In genomic region chr11:134482865-134483264, GRCh38 we compare ENCODE assay signal across 34 cellular contexts.
"Had no signal": no experiment of that assay in that cellular context is flagged by ENCODE, and none has a peak within 500 bp of the region (broad histone marks: within the 10 kb centered on the region; RNA-seq: fewer than 3 reads in every experiment).

No MANE protein-coding gene starts in this region.

- H3K4me3 Mint-ChIP-seq: activated CD4-positive, alpha-beta memory T cell treated with anti-CD3 and anti-CD28 coated beads for 36 hours; activated CD4-positive, alpha-beta T cell treated with anti-CD3 and anti-CD28 coated beads for 36 hours; activated CD4-positive, alpha-beta T cell treated with anti-CD3 and anti-CD28 coated beads, Interleukin-2, amount 10 ng/mL, durations not matched to agents 24 days and 14 days; activated CD8-positive, alpha-beta memory T cell treated with anti-CD3 and anti-CD28 coated beads, Interleukin-2, amount 10 ng/mL, durations not matched to agents 7 days and 5 days; activated CD8-positive, alpha-beta T cell treated with anti-CD3 and anti-CD28 coated beads, Interleukin-2, amount 10 ng/mL, durations not matched to agents 7 days and 5 days; activated naive CD4-positive, alpha-beta T cell treated with anti-CD3 and anti-CD28 coated beads for 36 hours; activated naive CD4-positive, alpha-beta T cell treated with anti-CD3 and anti-CD28 coated beads, Interleukin-2, amount 50 U/mL, for 24 hours; activated naive CD8-positive, alpha-beta T cell treated with anti-CD3 and anti-CD28 coated beads for 36 hours; activated naive CD8-positive, alpha-beta T cell treated with anti-CD3 and anti-CD28 coated beads, Interleukin-2, amount 50 U/mL, for 24 hours; activated T-helper 1 cell treated with anti-CD3 and anti-CD28 coated beads, Interleukin-12 subunit alpha, Interleukin-12 subunit beta, Interleukin-2, Interleukin-4 antibody, amounts not matched to agents 30 ng/mL and 10 ng/mL and 1 ng/mL, durations not matched to agents 14 hours and 24 hours and 36 hours; brain; central memory CD8-positive, alpha-beta T cell; effector memory CD8-positive, alpha-beta T cell had no signal

- H3K4me1 ChIP-seq: adrenal gland, breast epithelium, esophagus muscularis mucosa, foreskin keratinocyte, gastrocnemius medialis, heart left ventricle had no signal

- H3K36me3 ChIP-seq: adrenal gland, breast epithelium, cardiac muscle cell, esophagus muscularis mucosa, gastrocnemius medialis, heart left ventricle had no signal

- H3K27me3 ChIP-seq: adrenal gland, breast epithelium, cardiac muscle cell, foreskin keratinocyte had no signal

- H3K4me3 ChIP-seq: adrenal gland, breast epithelium, cardiac muscle cell, esophagus muscularis mucosa, gastrocnemius medialis, heart left ventricle had no signal

- H3K36me3 Mint-ChIP-seq: activated CD4-positive, alpha-beta memory T cell treated with anti-CD3 and anti-CD28 coated beads for 36 hours; activated CD8-positive, alpha-beta memory T cell treated with anti-CD3 and anti-CD28 coated beads, Interleukin-2, amount 10 ng/mL, durations not matched to agents 7 days and 5 days; activated naive CD4-positive, alpha-beta T cell treated with anti-CD3 and anti-CD28 coated beads, Interleukin-2, amount 50 U/mL, for 24 hours; activated naive CD8-positive, alpha-beta T cell treated with anti-CD3 and anti-CD28 coated beads for 36 hours; brain had no signal

- DNase-seq: activated CD4-positive, alpha-beta memory T cell treated with anti-CD3 and anti-CD28 coated beads for 36 hours; activated CD4-positive, alpha-beta T cell treated with anti-CD3 and anti-CD28 coated beads for 36 hours; activated CD4-positive, alpha-beta T cell treated with anti-CD3 and anti-CD28 coated beads, Interleukin-2, amount 10 ng/mL, durations not matched to agents 24 days and 14 days; activated CD4-positive, CD25-positive, alpha-beta regulatory T cell; activated CD4-positive, CD25-positive, alpha-beta regulatory T cell treated with anti-CD3 and anti-CD28 coated beads, Interleukin-2, amount 50 U/mL, for 72 hours; activated CD8-positive, alpha-beta memory T cell treated with anti-CD3 and anti-CD28 coated beads, Interleukin-2, amount 50 U/mL, for 4 hours; activated CD8-positive, alpha-beta T cell treated with anti-CD3 and anti-CD28 coated beads, Interleukin-2, amount 10 ng/mL, durations not matched to agents 7 days and 5 days; activated effector memory CD4-positive, alpha-beta T cell treated with anti-CD3 and anti-CD28 coated beads, Interleukin-2, amount 50 U/mL, for 16 hours; activated naive CD4-positive, alpha-beta T cell treated with anti-CD3 and anti-CD28 coated beads for 36 hours; activated naive CD8-positive, alpha-beta T cell treated with anti-CD3 and anti-CD28 coated beads for 36 hours; activated naive CD8-positive, alpha-beta T cell treated with anti-CD3 and anti-CD28 coated beads, Interleukin-2, amount 50 U/mL, for 24 hours; activated T-cell treated with anti-CD3 and anti-CD28 coated beads, Interleukin-2, amount 50 U/mL, for 1 hour; activated T-cell treated with anti-CD3 and anti-CD28 coated beads, Interleukin-2, amount 50 U/mL, for 48 hours; amygdala; cortex of kidney; dermis blood vessel endothelial cell; effector CD4-positive, alpha-beta T cell; effector memory CD8-positive, alpha-beta T cell; erythroblast; gastrocnemius medialis; glutamatergic neuron; heart left ventricle; T-helper 2 cell had no signal

- H3K9me3 Mint-ChIP-seq: activated CD4-positive, alpha-beta memory T cell treated with anti-CD3 and anti-CD28 coated beads for 36 hours; activated CD4-positive, alpha-beta T cell treated with anti-CD3 and anti-CD28 coated beads, Interleukin-2, amount 10 ng/mL, durations not matched to agents 24 days and 14 days; activated naive CD4-positive, alpha-beta T cell treated with anti-CD3 and anti-CD28 coated beads for 36 hours; activated naive CD4-positive, alpha-beta T cell treated with anti-CD3 and anti-CD28 coated beads, Interleukin-2, amount 50 U/mL, for 24 hours; activated naive CD8-positive, alpha-beta T cell treated with anti-CD3 and anti-CD28 coated beads for 36 hours; activated naive CD8-positive, alpha-beta T cell treated with anti-CD3 and anti-CD28 coated beads, Interleukin-2, amount 50 U/mL, for 24 hours; activated T-helper 1 cell treated with anti-CD3 and anti-CD28 coated beads, Interleukin-12 subunit alpha, Interleukin-12 subunit beta, Interleukin-2, Interleukin-4 antibody, amounts not matched to agents 30 ng/mL and 10 ng/mL and 1 ng/mL, durations not matched to agents 14 hours and 24 hours and 36 hours; activated T-helper 2 cell treated with anti-CD3 and anti-CD28 coated beads, Interferon-gamma antibody, Interleukin-2, Interleukin-4, amounts not matched to agents 10 μg/mL and 5 μg/mL and 100 μg/mL, durations not matched to agents 14 hours and 24 hours and 36 hours; central memory CD8-positive, alpha-beta T cell; effector memory CD8-positive, alpha-beta T cell had no signal

- H3K4me1 Mint-ChIP-seq: activated CD4-positive, alpha-beta T cell treated with anti-CD3 and anti-CD28 coated beads for 36 hours; activated CD4-positive, alpha-beta T cell treated with anti-CD3 and anti-CD28 coated beads, Interleukin-2, amount 10 ng/mL, durations not matched to agents 24 days and 14 days; activated CD8-positive, alpha-beta memory T cell treated with anti-CD3 and anti-CD28 coated beads, Interleukin-2, amount 10 ng/mL, durations not matched to agents 7 days and 5 days; activated naive CD4-positive, alpha-beta T cell treated with anti-CD3 and anti-CD28 coated beads, Interleukin-2, amount 50 U/mL, for 24 hours; activated naive CD8-positive, alpha-beta T cell treated with anti-CD3 and anti-CD28 coated beads for 36 hours; activated naive CD8-positive, alpha-beta T cell treated with anti-CD3 and anti-CD28 coated beads, Interleukin-2, amount 50 U/mL, for 24 hours; central memory CD8-positive, alpha-beta T cell had no signal

- ATAC-seq: activated CD4-positive, alpha-beta T cell treated with anti-CD3 and anti-CD28 coated beads for 36 hours; activated CD8-positive, alpha-beta memory T cell treated with anti-CD3 and anti-CD28 coated beads, Interleukin-2, amount 10 ng/mL, durations not matched to agents 7 days and 5 days; activated CD8-positive, alpha-beta T cell treated with anti-CD3 and anti-CD28 coated beads, Interleukin-2, amount 10 ng/mL, durations not matched to agents 7 days and 5 days; activated naive CD8-positive, alpha-beta T cell treated with anti-CD3 and anti-CD28 coated beads, Interleukin-2, amount 50 U/mL, for 24 hours; effector memory CD8-positive, alpha-beta T cell; foreskin keratinocyte; gastrocnemius medialis; heart left ventricle had no signal

- H3K27ac ChIP-seq: adrenal gland, breast epithelium, cardiac muscle cell, esophagus muscularis mucosa, foreskin keratinocyte, gastrocnemius medialis, heart left ventricle had no signal

- H3K9me3 ChIP-seq: adrenal gland, breast epithelium, esophagus muscularis mucosa, gastrocnemius medialis, heart left ventricle had no signal

- H3K27ac Mint-ChIP-seq: activated CD4-positive, alpha-beta memory T cell treated with anti-CD3 and anti-CD28 coated beads for 36 hours; activated CD4-positive, alpha-beta T cell treated with anti-CD3 and anti-CD28 coated beads for 36 hours; activated CD4-positive, alpha-beta T cell treated with anti-CD3 and anti-CD28 coated beads, Interleukin-2, amount 10 ng/mL, durations not matched to agents 24 days and 14 days; activated CD8-positive, alpha-beta memory T cell treated with anti-CD3 and anti-CD28 coated beads, Interleukin-2, amount 10 ng/mL, durations not matched to agents 7 days and 5 days; activated CD8-positive, alpha-beta T cell treated with anti-CD3 and anti-CD28 coated beads, Interleukin-2, amount 10 ng/mL, durations not matched to agents 7 days and 5 days; activated naive CD4-positive, alpha-beta T cell treated with anti-CD3 and anti-CD28 coated beads for 36 hours; activated naive CD4-positive, alpha-beta T cell treated with anti-CD3 and anti-CD28 coated beads, Interleukin-2, amount 50 U/mL, for 24 hours; activated naive CD8-positive, alpha-beta T cell treated with anti-CD3 and anti-CD28 coated beads for 36 hours; activated naive CD8-positive, alpha-beta T cell treated with anti-CD3 and anti-CD28 coated beads, Interleukin-2, amount 50 U/mL, for 24 hours; activated T-helper 1 cell treated with anti-CD3 and anti-CD28 coated beads, Interleukin-12 subunit alpha, Interleukin-12 subunit beta, Interleukin-2, Interleukin-4 antibody, amounts not matched to agents 30 ng/mL and 10 ng/mL and 1 ng/mL, durations not matched to agents 14 hours and 24 hours and 36 hours; activated T-helper 2 cell treated with anti-CD3 and anti-CD28 coated beads, Interferon-gamma antibody, Interleukin-2, Interleukin-4, amounts not matched to agents 10 μg/mL and 5 μg/mL and 100 μg/mL, durations not matched to agents 14 hours and 24 hours and 36 hours; effector memory CD8-positive, alpha-beta T cell had no signal
